ENCODE assay signal across 9 cellular contexts in genomic region chr3:140499114-140499757, GRCh38.
A peak's percentile ranks its signal among the peaks of the same experiment; 100 is the strongest.
DNase-seq lines count a peak whose midpoint lies in the region; TF ChIP-seq lines count a peak whose summit lies in the region.
"Had no signal": no experiment of that assay in that cellular context is flagged by ENCODE, and none has a peak within 500 bp of the region (broad histone marks: within the 10 kb centered on the region; RNA-seq: fewer than 3 reads in every experiment).

No MANE protein-coding gene starts in this region.

- no peaks in the 10 kb centered on the region for H3K9me3 ChIP-seq in OCI-LY7 (ENCODE audit: low read length)

- intact Hi-C loops in OCI-LY7 (cut with micrococcal nuclease; ENCODE audit: unreplicated experiment) (no loop called here), lower leg skin (cut with DNase I; ENCODE audit: low total_unique reads) (no loop called here)

- no peaks in the 10 kb centered on the region for H3K36me3 ChIP-seq in OCI-LY7 (ENCODE audit: insufficient read depth, low read length)

- no peaks in the 10 kb centered on the region for H3K9me2 ChIP-seq in OCI-LY7 (ENCODE audit: insufficient read depth, low read length)

- H3K4me2 ChIP-seq in OCI-LY7 (ENCODE audit: low read length) = no peak overlapping the region

- H3K4me3 ChIP-seq in OCI-LY7 (ENCODE audit: low read depth, low read length, poor library complexity, severe bottlenecking) (no peak overlapping the region), fibroblast of pulmonary artery (replicated peaks; ENCODE audit: low read depth, low read length) (no peak overlapping the region), lower leg skin (ENCODE audit: low read depth, poor library complexity, severe bottlenecking) (no peak overlapping the region)

- no peak for TF ChIP-seq POLR2A in lower leg skin (IDR thresholded peaks at IDR 0.05)

- no peak overlapping the region for H3K27ac ChIP-seq in OCI-LY7 (ENCODE audit: low read depth, low read length, poor library complexity, severe bottlenecking)

- WGBS in lower leg skin, 2 donors = 13 to 27% methylated on average over 1 of the region's 1 CpG

- no peak overlapping the region for H2AFZ ChIP-seq in OCI-LY7 (ENCODE audit: low read length)

- TF ChIP-seq CTCF in OCI-LY7 (conservative IDR thresholded peaks at IDR 0.05; ENCODE audit: low read length) (peak; percentile 54), fibroblast of pulmonary artery (IDR thresholded peaks at IDR 0.05; ENCODE audit: low read length, missing control alignments) (no peak), lower leg skin (IDR thresholded peaks at IDR 0.05) (no peak)

- H4K20me1 ChIP-seq in OCI-LY7 (ENCODE audit: insufficient read depth, low read length) = no peaks in the 10 kb centered on the region

- no TSS peak for BruUV-seq in OCI-LY7 (replicated peaks; lab: Mats Ljungman, UMichigan)

- peak; percentile 50 for DNase-seq in NCI-H2171 treated with DMSO at 0.1 percent for 48 hours (lab: John Stamatoyannopoulos, UW)
- no peak for DNase-seq in NCI-H2171 (lab: John Stamatoyannopoulos, UW)
- DNase-seq in OCI-LY7 (ENCODE audit: low spot score) = peak; percentile 4
- DNase-seq in fibroblast of pulmonary artery (ENCODE audit: low read depth) = peak; percentile 7
- peak; percentile 28 for DNase-seq in superior temporal gyrus (ENCODE audit: extremely low spot score)
- DNase-seq in DMS153 (lab: John Stamatoyannopoulos, UW) = no peak
- no peak for DNase-seq in lower leg skin (ENCODE audit: low spot score in 2 of 2)
- DNase-seq in stimulated activated CD4-positive, alpha-beta T cell treated with anti-CD3 and anti-CD28 coated beads, Interleukin-15, amount 100 ng/mL, for 24 hours = no peak
- DNase-seq: NCI-H187 treated with DMSO at 0.1 percent for 48 hours had no signal

- no peaks in the 10 kb centered on the region for H3K4me1 ChIP-seq in OCI-LY7 (ENCODE audit: insufficient read depth, low read length, poor library complexity, severe bottlenecking)

- CTCF ChIA-PET in OCI-LY7 (lab: Charles Lee; ENCODE audit: unreplicated experiment) = no interaction called here

- POLR2A ChIA-PET in OCI-LY7 (lab: Charles Lee) = no interaction called here

- H3K79me2 ChIP-seq in OCI-LY7 (ENCODE audit: insufficient read depth, low read depth, low read length) = no peaks in the 10 kb centered on the region

Comparison
In these comparisons a context has a peak if more than half of its experiments do, and no peak if none do; other contexts are left out.
1. DNase-seq: peak in NCI-H2171 treated with DMSO at 0.1 percent for 48 hours (single experiment), OCI-LY7 (single experiment), fibroblast of pulmonary artery (single experiment) and superior temporal gyrus (single experiment); none in NCI-H2171 (single experiment), DMS153 (single experiment), lower leg skin (0 of 2) and stimulated activated CD4-positive, alpha-beta T cell treated with anti-CD3 and anti-CD28 coated beads, Interleukin-15, amount 100 ng/mL, for 24 hours (single experiment).